In genomic region chr2:159214325-159214865, GRCh38 we compare ENCODE assay signal across 17 cellular contexts.
DNase-seq lines count a peak whose midpoint lies in the region; ATAC-seq, FAIRE-seq and TF ChIP-seq lines count a peak whose summit lies in the region.
"Had no signal": no experiment of that assay in that cellular context is flagged by ENCODE, and none has a peak within 500 bp of the region (broad histone marks: within the 10 kb centered on the region; RNA-seq: fewer than 3 reads in every experiment).

No MANE protein-coding gene starts in this region.

- no peaks in the 10 kb centered on the region for H4K20me1 ChIP-seq in HepG2 (ENCODE audit: insufficient read depth, low read length)
- H4K20me1 ChIP-seq: BLaER1 treated with 17β-estradiol and CSF1 and Interleukin-3, amounts not matched to agents 10 nM and 100 nM had no signal

- 63 to 82% (median 71%) methylated on average over 2 to 3 of the region's 3 CpGs for WGBS in heart left ventricle, 4 donors
- WGBS in HepG2 (ENCODE audit: low lambda C conversion rate): 74% methylated on average over 3 of the region's 3 CpGs

- TF ChIP-seq POLR2A in heart left ventricle (IDR thresholded peaks at IDR 0.05): no peak
- no peak for TF ChIP-seq POLR2A in HepG2 (IDR thresholded peaks at IDR 0.05; ENCODE audit: insufficient read depth in 1 of 2, low read depth in 2 of 2, low read length in 2 of 2)

- CTCF ChIA-PET in HepG2 (lab: Yijun Ruan, JAX; ENCODE audit: low intra/inter-chr PET ratio, low total read pairs): no interaction called here

- no peaks in the 10 kb centered on the region for H3K27me3 ChIP-seq in heart left ventricle
- no peaks in the 10 kb centered on the region for H3K27me3 ChIP-seq in HepG2 (ENCODE audit: control insufficient read depth in 1 of 2, insufficient read depth in 2 of 2, low read length in 2 of 2)
- H3K27me3 ChIP-seq: BLaER1 treated with 17β-estradiol and CSF1 and Interleukin-3, amounts not matched to agents 10 nM and 100 nM; SJSA1 had no signal

- H3K4me1 ChIP-seq in heart left ventricle (peaks cover 0 to 23% (median 3%) of the 10 kb centered on the region in 12 donors), HepG2 (ENCODE audit: insufficient read depth, low read length) (peaks cover 16% of the 10 kb centered on the region)

- H3K36me3 Mint-ChIP-seq in stimulated activated memory B cell treated with anti-CD40 and anti-IgM and Interleukin-4, amounts not matched to agents 10 μg/mL and 1 μg/mL and 100 μg/mL, for 72 hours: no peaks in the 10 kb centered on the region

- H2AFZ ChIP-seq in HepG2 (ENCODE audit: low read length): no peak overlapping the region

- BruUV-seq in HepG2 (replicated peaks; lab: Mats Ljungman, UMichigan): no TSS peak

- H3K4me2 ChIP-seq in HepG2 (ENCODE audit: low read depth, low read length): no peak overlapping the region

- H3K36me3 ChIP-seq in heart left ventricle: peaks cover 0 to 76% (median 37%) of the 10 kb centered on the region in 9 donors
- H3K36me3 ChIP-seq in HepG2 (replicated peaks in 1 of 2; ENCODE audit: control insufficient read depth in 1 of 2, insufficient read depth in 2 of 2, low read length in 2 of 2): no peaks in the 10 kb centered on the region
- H3K36me3 ChIP-seq: BLaER1 treated with 17β-estradiol and CSF1 and Interleukin-3, amounts not matched to agents 10 nM and 100 nM had no signal

- no peak for TF ChIP-seq RAD21 in HepG2 (CRISPR knock-in tag; IDR thresholded peaks at IDR 0.05)

- no peak overlapping the region for H3K9ac ChIP-seq in HepG2 (ENCODE audit: insufficient read depth, low read depth, low read length)
- H3K9ac ChIP-seq: BLaER1 treated with 17β-estradiol and CSF1 and Interleukin-3, amounts not matched to agents 10 nM and 100 nM had no signal

- no peak for TF ChIP-seq CTCF in heart left ventricle (IDR thresholded peaks at IDR 0.05)
- TF ChIP-seq CTCF in coronary artery (IDR thresholded peaks at IDR 0.05): no peak
- no peak for TF ChIP-seq CTCF in HepG2 (CRISPR knock-in tag; IDR thresholded peaks at IDR 0.05)

- H3K27ac ChIP-seq in heart left ventricle (peak overlapping the region in 3 of 12 donors; percentile 1 to 15 (median 8)), coronary artery (no peak overlapping the region), HepG2 (ENCODE audit: extremely low read length, insufficient read depth, low read length) (no peak overlapping the region)
- H3K27ac ChIP-seq: BLaER1 treated with 17β-estradiol and CSF1 and Interleukin-3, amounts not matched to agents 10 nM and 100 nM; SJSA1 had no signal

- POLR2A ChIA-PET in HepG2 (lab: Yijun Ruan, JAX): no interaction called here

- H3K4me3 ChIP-seq in heart left ventricle (no peak overlapping the region), coronary artery (no peak overlapping the region), HepG2 (replicated peaks in 1 of 3; ENCODE audit: insufficient read depth in 1 of 3, low read depth in 2 of 3, low read length in 3 of 3) (no peak overlapping the region)
- H3K4me3 ChIP-seq: BLaER1 treated with 17β-estradiol and CSF1 and Interleukin-3, amounts not matched to agents 10 nM and 100 nM; GM12878; SJSA1 had no signal

- no peaks in the 10 kb centered on the region for H3K9me3 ChIP-seq in heart left ventricle
- no peaks in the 10 kb centered on the region for H3K9me3 ChIP-seq in HepG2 (ENCODE audit: low read length)
- H3K9me3 ChIP-seq: SJSA1 had no signal

- no peaks in the 10 kb centered on the region for H3K9me3 Mint-ChIP-seq in stimulated activated memory B cell treated with anti-CD40 and anti-IgM and Interleukin-4, amounts not matched to agents 10 μg/mL and 1 μg/mL and 100 μg/mL, for 72 hours
- H3K9me3 Mint-ChIP-seq: CD8-positive, alpha-beta memory T cell had no signal

- H3K79me2 ChIP-seq in HepG2 (ENCODE audit: insufficient read depth, low read length): no peaks in the 10 kb centered on the region

- ATAC-seq in heart left ventricle (peak in 3 of 4 donors; percentile 26 to 57 (median 53)), Right ventricle myocardium superior (ENCODE audit: poor library complexity) (no peak), HepG2 (peak; percentile 12; the same call in 2 of the 3 replicates)
- no peak for ATAC-seq in stimulated activated memory B cell treated with anti-CD40 and anti-IgM and Interleukin-4, amounts not matched to agents 10 μg/mL and 1 μg/mL and 100 μg/mL, for 72 hours
- ATAC-seq: GM12878 had no signal

- intact Hi-C loops in heart left ventricle (cut with DNase I) (no loop called here), Right ventricle myocardium superior (cut with DNase I) (no loop called here), HepG2 (cut with micrococcal nuclease; ENCODE audit: unreplicated experiment) (no loop called here)

- H3K27me3 Mint-ChIP-seq in stimulated activated memory B cell treated with anti-CD40 and anti-IgM and Interleukin-4, amounts not matched to agents 10 μg/mL and 1 μg/mL and 100 μg/mL, for 72 hours: no peaks in the 10 kb centered on the region

- H3K4me3 Mint-ChIP-seq in stimulated activated memory B cell treated with anti-CD40 and anti-IgM and Interleukin-4, amounts not matched to agents 10 μg/mL and 1 μg/mL and 100 μg/mL, for 72 hours: no peak overlapping the region
- H3K4me3 Mint-ChIP-seq: CD8-positive, alpha-beta memory T cell had no signal

- peaks cover 14% of the 10 kb centered on the region for H3K4me1 Mint-ChIP-seq in stimulated activated memory B cell treated with anti-CD40 and anti-IgM and Interleukin-4, amounts not matched to agents 10 μg/mL and 1 μg/mL and 100 μg/mL, for 72 hours

- TF ChIP-seq EP300 in HepG2 (IDR thresholded peaks at IDR 0.05; ENCODE audit: low read depth in 2 of 2, low read length in 2 of 2): no peak
- no peak for TF ChIP-seq EP300 in HepG2 (CRISPR knock-in tag; IDR thresholded peaks at IDR 0.05; ENCODE audit: borderline replicate concordance)

- no peak overlapping the region for H3K27ac Mint-ChIP-seq in stimulated activated memory B cell treated with anti-CD40 and anti-IgM and Interleukin-4, amounts not matched to agents 10 μg/mL and 1 μg/mL and 100 μg/mL, for 72 hours

- DNase-seq in heart left ventricle (no peak), Right ventricle myocardium superior (no peak), coronary artery (ENCODE audit: low spot score) (peak; percentile 14), HepG2 (ENCODE audit: low spot score) (no peak), hypothalamus (lab: John Stamatoyannopoulos, UW) (no peak)
- DNase-seq in activated CD4-positive, alpha-beta T cell treated with anti-CD3 and anti-CD28 coated beads, Interleukin-2, amount 50 U/mL, for 1 hour: no peak
- DNase-seq: CD8-positive, alpha-beta memory T cell; KBM-7; NCI-H1105; NCI-H1694; NCI-H226; NCI-H524; RPMI8226 had no signal

- no peak for FAIRE-seq in HepG2 (lab: Jason Lieb, UNC)
- FAIRE-seq: GM12878 had no signal

- in situ Hi-C loops in HepG2 (cut with HindIII; ENCODE audit: extremely low pct_ligation_motif_present, low pct_unique_long_range_greater_than_20kb): no loop called here

TF ChIP-seq in HepG2, 621 proteins besides CTCF, POLR2A, EP300 and RAD21:
- TF ChIP-seq ZNF264 (CRISPR knock-in tag; IDR thresholded peaks at IDR 0.05) (no peak), KDM1A (CRISPR knock-in tag; IDR thresholded peaks at IDR 0.05) (no peak), GTF2F1 (IDR thresholded peaks at IDR 0.05; ENCODE audit: low read length) (no peak), KDM6A (CRISPR knock-in tag; IDR thresholded peaks at IDR 0.05; ENCODE audit: low read depth) (no peak), ZFP82 (CRISPR knock-in tag; IDR thresholded peaks at IDR 0.05; ENCODE audit: borderline replicate concordance) (no peak), HDAC6 (IDR thresholded peaks at IDR 0.05; ENCODE audit: low read depth, low read length) (no peak), TFDP2 (CRISPR knock-in tag; IDR thresholded peaks at IDR 0.05) (no peak), ZNF841 (CRISPR knock-in tag; IDR thresholded peaks at IDR 0.05; ENCODE audit: borderline replicate concordance) (no peak)

Comparison
In these comparisons a context has a peak if more than half of its experiments do, and no peak if none do; other contexts are left out.
1. ATAC-seq: peak in heart left ventricle (3 of 4) and HepG2 (single experiment); none in Right ventricle myocardium superior (single experiment) and stimulated activated memory B cell treated with anti-CD40 and anti-IgM and Interleukin-4, amounts not matched to agents 10 μg/mL and 1 μg/mL and 100 μg/mL, for 72 hours (single experiment).